Comparison of ENCODE assay signal across 18 cellular contexts in the genomic region with DNA sequence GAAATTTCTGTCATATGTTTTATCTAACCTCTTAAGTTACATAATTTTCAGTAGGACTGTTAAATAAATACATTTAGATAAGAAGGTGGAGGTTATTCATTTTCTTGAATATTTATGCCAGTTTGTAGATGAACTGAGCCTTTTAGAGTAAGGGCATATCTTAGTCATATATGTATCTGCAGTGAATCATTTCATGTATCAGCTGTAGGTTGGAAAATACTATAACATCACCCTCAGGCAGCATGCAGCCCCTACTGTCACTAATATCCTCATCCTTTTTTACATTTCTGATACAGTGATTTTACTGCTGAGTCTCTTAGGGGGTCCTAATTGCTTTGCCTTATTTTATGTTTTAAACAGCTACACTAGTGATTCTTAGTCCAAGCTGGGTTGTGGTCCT. TPM values are rescaled to one million over a fixed set of nuclear protein-coding genes. Genes with fewer than 3 reads are reported as not detected.
DNase-seq lines count a peak whose midpoint lies in the region; ATAC-seq and TF ChIP-seq lines count a peak whose summit lies in the region.
"Had no signal": no experiment of that assay in that cellular context is flagged by ENCODE, and none has a peak within 500 bp of the region (broad histone marks: within the 10 kb centered on the region; RNA-seq: fewer than 3 reads in every experiment).

No MANE protein-coding gene starts in this region.

- no peak overlapping the region for H3K27ac ChIP-seq in PC-3 (ENCODE audit: low read length)
- H3K27ac ChIP-seq in foreskin keratinocyte: no peak overlapping the region
- H3K27ac ChIP-seq: A549 had no signal

- TF ChIP-seq CTCF in PC-3 (conservative IDR thresholded peaks at IDR 0.05; ENCODE audit: low read depth, low read length) (no peak), foreskin keratinocyte (conservative IDR thresholded peaks at IDR 0.05) (no peak)

- CTCF ChIA-PET in activated CD8-positive, alpha-beta memory T cell treated with anti-CD3 and anti-CD28 coated beads, Interleukin-2, amount 10 ng/mL, durations not matched to agents 7 days and 5 days (lab: Charles Lee): no interaction called here
- CTCF ChIA-PET in PC-3 (lab: Charles Lee): no interaction called here

- no peak for DNase-seq in activated CD8-positive, alpha-beta memory T cell treated with anti-CD3 and anti-CD28 coated beads, Interleukin-2, amount 10 ng/mL, durations not matched to agents 7 days and 5 days
- DNase-seq in activated CD8-positive, alpha-beta memory T cell treated with anti-CD3 and anti-CD28 coated beads, Interleukin-2, amount 50 U/mL, for 48 hours: no peak
- DNase-seq in ELR (ENCODE audit: low read depth): peak; percentile 44
- peak; percentile 12 for DNase-seq in PC-3
- peak in 1 of 2 donors; percentile 17 for DNase-seq in foreskin keratinocyte
- DNase-seq in HCEC 1CT: no peak
- no peak for DNase-seq in T1000 (lab: John Stamatoyannopoulos, UW)
- DNase-seq: CD4-positive, alpha-beta memory T cell; DMS153; GF-D8; KG1; NCI-H1694 treated with DMSO at 0.1 percent for 48 hours; NCI-H748 treated with DMSO at 0.1 percent for 48 hours; SHP77 had no signal

- H3K9me2 ChIP-seq in PC-3 (replicated peaks; ENCODE audit: low read length): no peaks in the 10 kb centered on the region

- no peak overlapping the region for H3K4me3 ChIP-seq in PC-3 (ENCODE audit: low read length)
- H3K4me3 ChIP-seq: A549 had no signal

- no TSS peak for BruUV-seq in PC-3 (replicated peaks; lab: Mats Ljungman, UMichigan)

- H3K27me3 ChIP-seq in PC-3 (ENCODE audit: low read length): no peaks in the 10 kb centered on the region
- no peaks in the 10 kb centered on the region for H3K27me3 ChIP-seq in foreskin keratinocyte

- intact Hi-C loops in PC-3 (cut with micrococcal nuclease): loop anchor here (5.0 kb wide), 1 partner anchor 48 kb away; no protein-coding TSS in a partner anchor

- H3K4me1 Mint-ChIP-seq in activated CD8-positive, alpha-beta memory T cell treated with anti-CD3 and anti-CD28 coated beads, Interleukin-2, amount 10 ng/mL, durations not matched to agents 7 days and 5 days: peaks cover 51% of the 10 kb centered on the region

- no peaks in the 10 kb centered on the region for H4K20me1 ChIP-seq in PC-3 (ENCODE audit: low read length)

- H3K9ac ChIP-seq in PC-3 (ENCODE audit: low read length): no peak overlapping the region

- POLR2A ChIA-PET in PC-3 (lab: Charles Lee; ENCODE audit: unreplicated experiment): interaction anchor here (0.5 kb wide), 1 partner anchor 42 kb away, joined by 5 read pairs; no protein-coding TSS in a partner anchor

- H2AFZ ChIP-seq in PC-3 (ENCODE audit: low read length): no peak overlapping the region

- H3K4me3 Mint-ChIP-seq in activated CD8-positive, alpha-beta memory T cell treated with anti-CD3 and anti-CD28 coated beads, Interleukin-2, amount 10 ng/mL, durations not matched to agents 7 days and 5 days: no peak overlapping the region
- H3K4me3 Mint-ChIP-seq: CD4-positive, alpha-beta memory T cell had no signal

- no peaks in the 10 kb centered on the region for H3K27me3 Mint-ChIP-seq in activated CD8-positive, alpha-beta memory T cell treated with anti-CD3 and anti-CD28 coated beads, Interleukin-2, amount 10 ng/mL, durations not matched to agents 7 days and 5 days
- H3K27me3 Mint-ChIP-seq: CD4-positive, alpha-beta memory T cell had no signal

- H3K4me2 ChIP-seq in PC-3 (ENCODE audit: low read length): no peak overlapping the region
- H3K4me2 ChIP-seq: A549 had no signal

- peaks cover 13% of the 10 kb centered on the region for H3K36me3 ChIP-seq in PC-3 (ENCODE audit: low read depth, low read length)

- H3F3A ChIP-seq in PC-3 (ENCODE audit: low read length, unreplicated experiment): no peaks in the 10 kb centered on the region

- no peaks in the 10 kb centered on the region for H3K9me3 ChIP-seq in PC-3 (ENCODE audit: low read length)
- H3K9me3 ChIP-seq: A549 had no signal

- H3K4me1 ChIP-seq in PC-3 (ENCODE audit: insufficient read depth, low read length) (no peaks in the 10 kb centered on the region), foreskin keratinocyte (peaks cover 3% of the 10 kb centered on the region)
- H3K4me1 ChIP-seq: A549 had no signal

- peaks cover 10% of the 10 kb centered on the region; the same call in 1 of the 2 replicates for H3K79me2 ChIP-seq in PC-3 (ENCODE audit: low read length)

- peak; percentile 42 for ATAC-seq in activated CD8-positive, alpha-beta memory T cell treated with anti-CD3 and anti-CD28 coated beads, Interleukin-2, amount 10 ng/mL, durations not matched to agents 7 days and 5 days
- ATAC-seq in PC-3: no peak
- peak; percentile 63 for ATAC-seq in foreskin keratinocyte
- ATAC-seq in GM21619 (IDR thresholded peaks at IDR 0.05; ENCODE audit: unreplicated experiment): no peak
- ATAC-seq: A549, HepG2 had no signal

- peaks cover 5% of the 10 kb centered on the region for H3K9me3 Mint-ChIP-seq in activated CD8-positive, alpha-beta memory T cell treated with anti-CD3 and anti-CD28 coated beads, Interleukin-2, amount 10 ng/mL, durations not matched to agents 7 days and 5 days (ENCODE audit: low read depth)

- H3K27ac Mint-ChIP-seq in activated CD8-positive, alpha-beta memory T cell treated with anti-CD3 and anti-CD28 coated beads, Interleukin-2, amount 10 ng/mL, durations not matched to agents 7 days and 5 days: no peak overlapping the region

- peaks cover 83% of the 10 kb centered on the region for H3K36me3 Mint-ChIP-seq in activated CD8-positive, alpha-beta memory T cell treated with anti-CD3 and anti-CD28 coated beads, Interleukin-2, amount 10 ng/mL, durations not matched to agents 7 days and 5 days

RNA-seq across cellular contexts. Expression of a gene that starts 19.5 kb away (rescaled TPM):
- 10 to 100 TPM in 1 of 2 experiments, 1 to 10 TPM in 1; 7.4 to 10.6 TPM for total RNA-seq in activated CD8-positive, alpha-beta memory T cell treated with anti-CD3 and anti-CD28 coated beads, Interleukin-2, amount 10 ng/mL, durations not matched to agents 7 days and 5 days
- 0.69 TPM in 1 of 2 replicates, not detected in the other for total RNA-seq in PC-3 (2014; rRNA removed)
- total RNA-seq in foreskin keratinocyte: 0.44 and 0.56 TPM in 2 replicates
- 0.04 TPM in 1 of 2 replicates, not detected in the other for polyA plus RNA-seq in foreskin keratinocyte
- polyA plus RNA-seq: BJ had no signal

Comparison
In these comparisons a context has a peak if more than half of its experiments do, and no peak if none do; other contexts are left out.
1. ATAC-seq: peak in activated CD8-positive, alpha-beta memory T cell treated with anti-CD3 and anti-CD28 coated beads, Interleukin-2, amount 10 ng/mL, durations not matched to agents 7 days and 5 days (single experiment) and foreskin keratinocyte (single experiment); none in PC-3 (single experiment) and GM21619 (single experiment).
2. DNase-seq: peak in ELR (single experiment) and PC-3 (single experiment); none in activated CD8-positive, alpha-beta memory T cell treated with anti-CD3 and anti-CD28 coated beads, Interleukin-2, amount 10 ng/mL, durations not matched to agents 7 days and 5 days (single experiment), activated CD8-positive, alpha-beta memory T cell treated with anti-CD3 and anti-CD28 coated beads, Interleukin-2, amount 50 U/mL, for 48 hours (single experiment), HCEC 1CT (single experiment) and T1000 (single experiment).